ENCODE assay signal across 27 cellular contexts in the genomic region with DNA sequence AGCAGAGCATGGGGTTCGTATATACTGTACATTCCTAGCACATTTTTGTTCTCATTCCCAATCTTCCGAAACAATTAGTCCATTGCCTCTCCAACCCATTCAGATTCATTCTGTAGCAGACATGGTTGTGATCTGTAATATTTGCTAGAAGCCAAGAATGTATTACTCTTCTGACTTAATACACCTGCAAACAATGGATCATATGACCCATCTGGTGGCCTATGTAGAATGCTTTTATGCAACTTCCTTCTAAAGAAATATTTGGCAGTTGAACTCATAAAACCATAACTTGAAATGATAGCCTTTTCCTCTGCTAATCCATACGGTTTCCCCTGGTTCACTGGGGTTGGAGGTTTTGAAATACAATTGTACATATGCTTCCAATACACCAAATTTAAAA. TPM values are rescaled to one million over a fixed set of nuclear protein-coding genes. Genes with fewer than 3 reads are reported as not detected.
"Had no signal": no experiment of that assay in that cellular context is flagged by ENCODE, and none has a peak within 500 bp of the region (broad histone marks: within the 10 kb centered on the region; RNA-seq: fewer than 3 reads in every experiment).

No MANE protein-coding gene starts in this region.

- H3K36me3 Mint-ChIP-seq: activated naive CD4-positive, alpha-beta T cell treated with anti-CD3 and anti-CD28 coated beads, Interleukin-2, amount 10 ng/mL, durations not matched to agents 7 days and 5 days; brain; immature natural killer cell had no signal

- ATAC-seq: lower lobe of right lung; natural killer cell treated with Interleukin-12 subunit alpha and Interleukin-12 subunit beta and Interleukin-15 and Interleukin-18, amount 100 ng/mL, for 72 hours; right lobe of liver; stimulated activated naive CD8-positive, alpha-beta T cell treated with anti-CD3 and anti-CD28 coated beads, Interleukin-15, Interleukin-2, amounts not matched to agents 100 U/mL and 50 U/mL, for 24 hours had no signal

- H3K4me1 ChIP-seq: ascending aorta, lower lobe of right lung, right lobe of liver, testis had no signal

- H3K4me3 ChIP-seq: ascending aorta, lower lobe of right lung, right lobe of liver, testis, transverse colon had no signal

- H3K9me3 ChIP-seq: lower lobe of right lung, right lobe of liver, testis, transverse colon had no signal

- H3K4me3 Mint-ChIP-seq: activated CD4-positive, alpha-beta memory T cell treated with anti-CD3 and anti-CD28 coated beads, Interleukin-2, amount 10 ng/mL, durations not matched to agents 7 days and 5 days; activated CD4-positive, alpha-beta T cell treated with anti-CD3 and anti-CD28 coated beads, Interleukin-2, amount 10 ng/mL, durations not matched to agents 7 days and 5 days; activated naive CD4-positive, alpha-beta T cell treated with anti-CD3 and anti-CD28 coated beads, Interleukin-2, amount 10 ng/mL, durations not matched to agents 7 days and 5 days; activated naive CD8-positive, alpha-beta T cell treated with anti-CD3 and anti-CD28 coated beads, Interleukin-2, amount 10 ng/mL, durations not matched to agents 7 days and 5 days; activated T-cell treated with anti-CD3 and anti-CD28 coated beads, Interleukin-2, amount 50 U/mL, for 24 hours; brain; endodermal cell; immature natural killer cell; natural killer cell treated with Interleukin-12 subunit alpha and Interleukin-12 subunit beta and Interleukin-15 and Interleukin-18, amount 100 ng/mL, for 72 hours had no signal

- H3K36me3 ChIP-seq: ascending aorta, lower lobe of right lung, right lobe of liver, transverse colon had no signal

- H3K27ac Mint-ChIP-seq: activated CD4-positive, alpha-beta memory T cell treated with anti-CD3 and anti-CD28 coated beads, Interleukin-2, amount 10 ng/mL, durations not matched to agents 7 days and 5 days; activated CD4-positive, alpha-beta T cell treated with anti-CD3 and anti-CD28 coated beads, Interleukin-2, amount 10 ng/mL, durations not matched to agents 7 days and 5 days; activated naive CD4-positive, alpha-beta T cell treated with anti-CD3 and anti-CD28 coated beads, Interleukin-2, amount 10 ng/mL, durations not matched to agents 7 days and 5 days; activated naive CD8-positive, alpha-beta T cell treated with anti-CD3 and anti-CD28 coated beads, Interleukin-2, amount 10 ng/mL, durations not matched to agents 7 days and 5 days; activated T-cell treated with anti-CD3 and anti-CD28 coated beads, Interleukin-2, amount 50 U/mL, for 24 hours; brain; endodermal cell; immature natural killer cell; natural killer cell treated with Interleukin-12 subunit alpha and Interleukin-12 subunit beta and Interleukin-15 and Interleukin-18, amount 100 ng/mL, for 72 hours had no signal

- H3K27ac ChIP-seq: ascending aorta, lower lobe of right lung, right lobe of liver, testis had no signal

- DNase-seq: activated CD4-positive, alpha-beta memory T cell treated with anti-CD3 and anti-CD28 coated beads, Interleukin-2, amount 10 ng/mL, durations not matched to agents 7 days and 5 days; activated CD4-positive, alpha-beta T cell treated with anti-CD3 and anti-CD28 coated beads, Interleukin-2, amount 10 ng/mL, durations not matched to agents 7 days and 5 days; activated CD4-positive, CD25-positive, alpha-beta regulatory T cell treated with anti-CD3 and anti-CD28 coated beads, Interleukin-2, amount 50 U/mL, for 72 hours; activated CD8-positive, alpha-beta memory T cell treated with anti-CD3 and anti-CD28 coated beads, Interleukin-2, amount 50 U/mL, for 48 hours; activated gamma-delta T cell; activated naive CD4-positive, alpha-beta T cell treated with anti-CD3 and anti-CD28 coated beads, Interleukin-2, amount 10 ng/mL, durations not matched to agents 7 days and 5 days; activated naive CD8-positive, alpha-beta T cell treated with anti-CD3 and anti-CD28 coated beads, Interleukin-2, amount 10 ng/mL, durations not matched to agents 7 days and 5 days; activated T-cell treated with anti-CD3 and anti-CD28 coated beads, Interleukin-2, amount 50 U/mL, for 24 hours; cortex of kidney; endodermal cell; foreskin fibroblast; head of caudate nucleus; hypothalamus; immature natural killer cell; kidney; lower lobe of right lung; mesendoderm; posterior cingulate gyrus; right lobe of liver; stimulated activated CD4-positive, alpha-beta T cell treated with anti-CD3 and anti-CD28 coated beads, Interleukin-2, amount 100 ng/mL, for 48 hours; stimulated activated naive CD8-positive, alpha-beta T cell treated with anti-CD3 and anti-CD28 coated beads, Interleukin-15, Interleukin-2, amounts not matched to agents 100 U/mL and 50 U/mL, for 24 hours; T-helper 9 cell; testis; transverse colon had no signal

- H3K27me3 ChIP-seq: ascending aorta, right lobe of liver, testis, transverse colon had no signal

- H3K4me1 Mint-ChIP-seq: activated CD4-positive, alpha-beta memory T cell treated with anti-CD3 and anti-CD28 coated beads, Interleukin-2, amount 10 ng/mL, durations not matched to agents 7 days and 5 days; activated CD4-positive, alpha-beta T cell treated with anti-CD3 and anti-CD28 coated beads, Interleukin-2, amount 10 ng/mL, durations not matched to agents 7 days and 5 days; activated naive CD4-positive, alpha-beta T cell treated with anti-CD3 and anti-CD28 coated beads, Interleukin-2, amount 10 ng/mL, durations not matched to agents 7 days and 5 days; activated naive CD8-positive, alpha-beta T cell treated with anti-CD3 and anti-CD28 coated beads, Interleukin-2, amount 10 ng/mL, durations not matched to agents 7 days and 5 days; brain; endodermal cell; immature natural killer cell had no signal

- FAIRE-seq: kidney had no signal

- H3K27me3 Mint-ChIP-seq: activated naive CD8-positive, alpha-beta T cell treated with anti-CD3 and anti-CD28 coated beads, Interleukin-2, amount 10 ng/mL, durations not matched to agents 7 days and 5 days; brain had no signal

RNA-seq across cellular contexts. Expression of gene SGMS2, which starts 32.8 kb away (rescaled TPM):
- total RNA-seq: activated naive CD8-positive, alpha-beta T cell treated with anti-CD3 and anti-CD28 coated beads, Interleukin-2, amount 10 ng/mL, durations not matched to agents 7 days and 5 days had no signal
